In the genomic region with DNA sequence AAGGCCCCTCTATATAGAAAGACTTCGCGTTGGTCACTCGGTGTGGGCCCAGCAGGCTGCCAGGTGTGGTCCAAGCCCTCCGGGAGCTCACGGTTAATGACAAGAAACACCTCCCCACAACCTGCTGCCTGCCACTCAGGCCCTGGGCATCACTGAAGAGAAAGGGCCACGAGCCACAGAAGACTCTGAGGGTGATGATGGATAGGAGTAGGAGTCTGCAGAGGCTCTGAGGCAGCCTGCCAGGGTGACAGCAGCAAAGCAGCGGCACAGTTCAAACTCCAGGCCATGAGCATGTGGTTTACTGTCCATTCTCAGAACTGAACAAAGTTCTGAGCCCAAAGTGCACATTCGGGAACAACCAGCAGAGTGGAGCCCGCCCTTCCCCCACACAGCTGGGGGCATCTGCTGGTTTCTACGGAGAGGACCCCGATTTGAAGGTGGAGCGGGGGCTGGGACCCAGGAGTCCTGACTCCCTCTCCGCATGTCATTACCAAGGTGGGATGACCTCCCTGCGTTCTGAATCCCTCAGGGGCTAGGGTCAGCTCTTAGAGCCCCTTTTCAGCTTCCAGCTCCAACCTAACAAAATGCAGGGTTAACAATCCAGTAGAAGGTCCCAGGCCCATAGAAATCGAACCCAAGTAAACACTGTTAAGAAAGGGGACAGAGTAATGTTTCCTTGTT, we compare ENCODE assay signal across 1 cellular context.
TF ChIP-seq lines count a peak whose summit lies in the region.

No MANE protein-coding gene starts in this region.

TF ChIP-seq in liver, 16 proteins besides CTCF, POLR2A, EP300 and RAD21 (continued from another document):
- TF ChIP-seq, protein P1, sequence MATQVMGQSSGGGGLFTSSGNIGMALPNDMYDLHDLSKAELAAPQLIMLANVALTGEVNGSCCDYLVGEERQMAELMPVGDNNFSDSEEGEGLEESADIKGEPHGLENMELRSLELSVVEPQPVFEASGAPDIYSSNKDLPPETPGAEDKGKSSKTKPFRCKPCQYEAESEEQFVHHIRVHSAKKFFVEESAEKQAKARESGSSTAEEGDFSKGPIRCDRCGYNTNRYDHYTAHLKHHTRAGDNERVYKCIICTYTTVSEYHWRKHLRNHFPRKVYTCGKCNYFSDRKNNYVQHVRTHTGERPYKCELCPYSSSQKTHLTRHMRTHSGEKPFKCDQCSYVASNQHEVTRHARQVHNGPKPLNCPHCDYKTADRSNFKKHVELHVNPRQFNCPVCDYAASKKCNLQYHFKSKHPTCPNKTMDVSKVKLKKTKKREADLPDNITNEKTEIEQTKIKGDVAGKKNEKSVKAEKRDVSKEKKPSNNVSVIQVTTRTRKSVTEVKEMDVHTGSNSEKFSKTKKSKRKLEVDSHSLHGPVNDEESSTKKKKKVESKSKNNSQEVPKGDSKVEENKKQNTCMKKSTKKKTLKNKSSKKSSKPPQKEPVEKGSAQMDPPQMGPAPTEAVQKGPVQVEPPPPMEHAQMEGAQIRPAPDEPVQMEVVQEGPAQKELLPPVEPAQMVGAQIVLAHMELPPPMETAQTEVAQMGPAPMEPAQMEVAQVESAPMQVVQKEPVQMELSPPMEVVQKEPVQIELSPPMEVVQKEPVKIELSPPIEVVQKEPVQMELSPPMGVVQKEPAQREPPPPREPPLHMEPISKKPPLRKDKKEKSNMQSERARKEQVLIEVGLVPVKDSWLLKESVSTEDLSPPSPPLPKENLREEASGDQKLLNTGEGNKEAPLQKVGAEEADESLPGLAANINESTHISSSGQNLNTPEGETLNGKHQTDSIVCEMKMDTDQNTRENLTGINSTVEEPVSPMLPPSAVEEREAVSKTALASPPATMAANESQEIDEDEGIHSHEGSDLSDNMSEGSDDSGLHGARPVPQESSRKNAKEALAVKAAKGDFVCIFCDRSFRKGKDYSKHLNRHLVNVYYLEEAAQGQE (IDR thresholded peaks at IDR 0.05): peak; percentile 69
- peak; percentile 98 for TF ChIP-seq SP1 (IDR thresholded peaks at IDR 0.05)
- peak; percentile 4 for TF ChIP-seq FOXA2 (IDR thresholded peaks at IDR 0.05)
- TF ChIP-seq, protein P2, sequence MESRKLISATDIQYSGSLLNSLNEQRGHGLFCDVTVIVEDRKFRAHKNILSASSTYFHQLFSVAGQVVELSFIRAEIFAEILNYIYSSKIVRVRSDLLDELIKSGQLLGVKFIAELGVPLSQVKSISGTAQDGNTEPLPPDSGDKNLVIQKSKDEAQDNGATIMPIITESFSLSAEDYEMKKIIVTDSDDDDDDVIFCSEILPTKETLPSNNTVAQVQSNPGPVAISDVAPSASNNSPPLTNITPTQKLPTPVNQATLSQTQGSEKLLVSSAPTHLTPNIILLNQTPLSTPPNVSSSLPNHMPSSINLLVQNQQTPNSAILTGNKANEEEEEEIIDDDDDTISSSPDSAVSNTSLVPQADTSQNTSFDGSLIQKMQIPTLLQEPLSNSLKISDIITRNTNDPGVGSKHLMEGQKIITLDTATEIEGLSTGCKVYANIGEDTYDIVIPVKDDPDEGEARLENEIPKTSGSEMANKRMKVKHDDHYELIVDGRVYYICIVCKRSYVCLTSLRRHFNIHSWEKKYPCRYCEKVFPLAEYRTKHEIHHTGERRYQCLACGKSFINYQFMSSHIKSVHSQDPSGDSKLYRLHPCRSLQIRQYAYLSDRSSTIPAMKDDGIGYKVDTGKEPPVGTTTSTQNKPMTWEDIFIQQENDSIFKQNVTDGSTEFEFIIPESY (IDR thresholded peaks at IDR 0.05): peak; percentile 50
- TF ChIP-seq YY1 (IDR thresholded peaks at IDR 0.05): peak; percentile 66
- peak in 1 of 2 donors; percentile 37 for TF ChIP-seq EGR1 (IDR thresholded peaks at IDR 0.05; ENCODE audit: low read depth in 2 of 2)
- TF ChIP-seq JUND (IDR thresholded peaks at IDR 0.05): peak in 1 of 2 donors; percentile 67
- peak; percentile 78 to 91 for TF ChIP-seq RXRA (IDR thresholded peaks at IDR 0.05)
- peak; percentile 90 for TF ChIP-seq HNF4G (IDR thresholded peaks at IDR 0.05)
- no peak for TF ChIP-seq GABPA (IDR thresholded peaks at IDR 0.05 in 1 of 2, conservative IDR thresholded peaks at IDR 0.05 in 1 of 2)
- TF ChIP-seq TAF1 (conservative IDR thresholded peaks at IDR 0.05): no peak
